Comparison of ENCODE assay signal across 1 cellular context in genomic region chr11:61657566-61657965, GRCh38.
TF ChIP-seq lines count a peak whose summit lies in the region.

No MANE protein-coding gene starts in this region.

TF ChIP-seq in K562, 482 proteins besides CTCF, POLR2A, EP300 and RAD21:
- no peak for TF ChIP-seq SFPQ (IDR thresholded peaks at IDR 0.05; ENCODE audit: low read depth, low read length)
- TF ChIP-seq NFIC (IDR thresholded peaks at IDR 0.05): peak; percentile 57
TF ChIP-seq in K562: peak in this region for 1.
